Comparison of ENCODE assay signal across 8 cellular contexts in the genomic region with DNA sequence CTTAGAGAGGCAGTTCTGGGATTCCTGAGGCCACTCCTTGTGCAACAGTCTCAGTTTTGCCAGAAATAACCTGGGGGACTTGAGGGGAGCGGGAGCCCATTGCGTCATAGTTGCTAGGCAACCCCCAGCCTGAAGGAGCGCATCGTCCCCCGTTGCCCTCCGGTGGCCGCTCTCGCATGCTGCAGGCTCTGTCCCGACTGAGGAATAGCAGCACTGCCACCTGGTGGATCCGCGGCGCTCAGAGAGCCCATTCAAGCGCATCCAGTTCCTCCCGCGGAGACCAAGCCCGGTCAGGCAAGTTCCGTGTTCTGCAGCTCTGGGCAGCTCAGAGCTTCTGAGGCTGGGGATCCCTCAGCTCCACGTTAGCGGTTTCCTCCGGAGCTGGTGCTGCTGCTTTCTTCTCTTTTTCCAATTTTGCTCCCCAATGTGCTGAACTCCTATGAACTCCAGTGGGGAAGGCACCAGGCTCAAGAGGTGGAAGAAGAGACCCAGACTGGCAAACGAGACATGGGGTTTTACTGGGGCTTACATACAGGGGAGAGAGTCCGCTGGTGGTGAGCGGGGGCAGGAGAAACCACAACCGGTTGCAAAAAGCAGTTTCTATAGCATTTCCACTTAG. TPM values are rescaled to one million over a fixed set of nuclear protein-coding genes. Genes with fewer than 3 reads are reported as not detected.
DNase-seq lines count a peak whose midpoint lies in the region; ATAC-seq and TF ChIP-seq lines count a peak whose summit lies in the region.

No MANE protein-coding gene starts in this region.

- TF ChIP-seq EP300 in suprapubic skin (IDR thresholded peaks at IDR 0.05): no peak

- peak overlapping the region; percentile 58 for H3K4me2 ChIP-seq in HCT116 (ENCODE audit: low read length)
- peak overlapping the region; percentile 37; the same call in 1 of the 2 replicates for H3K4me2 ChIP-seq in MM.1S (ENCODE audit: low read depth, low read length)

- BruUV-seq in HCT116 (replicated peaks; lab: Mats Ljungman, UMichigan): no TSS peak

- RAD21 ChIA-PET in HCT116 (lab: Charles Lee; ENCODE audit: low non-redundant PET in 1 of 2, low total read pairs in 2 of 2, uncharacterized antibody in 2 of 2, unreplicated experiment in 2 of 2): no interaction called here

- TF ChIP-seq CTCF in GM06990 (IDR thresholded peaks at IDR 0.05; ENCODE audit: insufficient read depth, low read length, poor library complexity, severe bottlenecking) (peak; percentile 100), HCT116 (IDR thresholded peaks at IDR 0.05 in 2 of 3, conservative IDR thresholded peaks at IDR 0.05 in 1 of 3; ENCODE audit: borderline replicate concordance in 1 of 3, insufficient read depth in 1 of 3, low read depth in 2 of 3, low read length in 2 of 3) (peak; percentile 98 to 100 (median 99)), MM.1S (IDR thresholded peaks at IDR 0.05; ENCODE audit: low read length) (peak; percentile 99), RWPE1 (conservative IDR thresholded peaks at IDR 0.05; ENCODE audit: low read depth) (peak; percentile 99), suprapubic skin (IDR thresholded peaks at IDR 0.05) (peak; percentile 98 to 99)

- WGBS in suprapubic skin: 19% methylated on average over 11 of the region's 24 CpGs

- H3K9me2 ChIP-seq in HCT116 (ENCODE audit: insufficient read depth) (no peaks in the 10 kb centered on the region), MM.1S (replicated peaks; ENCODE audit: insufficient read depth, low read length) (no peaks in the 10 kb centered on the region)

- 0 out of 2 replicates have a peak, but pooled peaks cover 1% of the 10 kb centered on the region for H3K27me3 ChIP-seq in GM06990 (replicated peaks; ENCODE audit: control insufficient read depth, insufficient read depth, low read length)
- no peaks in the 10 kb centered on the region for H3K27me3 ChIP-seq in HCT116 (ENCODE audit: insufficient read depth, low read length)
- H3K27me3 ChIP-seq in MM.1S (replicated peaks; ENCODE audit: insufficient read depth, low read length): peaks cover 38% of the 10 kb centered on the region
- peaks cover 5% of the 10 kb centered on the region for H3K27me3 ChIP-seq in suprapubic skin

- no peak for TF ChIP-seq POLR2A in HCT116 (IDR thresholded peaks at IDR 0.05; ENCODE audit: borderline replicate concordance, extremely low read depth, insufficient read depth, insufficient read length)
- TF ChIP-seq POLR2A in suprapubic skin (IDR thresholded peaks at IDR 0.05): no peak

- H3K4me1 ChIP-seq in HCT116 (ENCODE audit: control insufficient read depth in 1 of 2, insufficient read depth in 2 of 2, low read length in 2 of 2): peaks cover 24 to 56% of the 10 kb centered on the region in 2 experiments
- H3K4me1 ChIP-seq in MM.1S (ENCODE audit: low read length): no peaks in the 10 kb centered on the region; the same call in 1 of the 2 replicates
- H3K4me1 ChIP-seq in suprapubic skin: peaks cover 25% of the 10 kb centered on the region

- no peaks in the 10 kb centered on the region for H3K36me3 ChIP-seq in GM06990 (ENCODE audit: control insufficient read depth, insufficient read depth, low read length)
- peaks cover 2 to 16% of the 10 kb centered on the region in 2 experiments; a peak in 2 of 4 replicates for H3K36me3 ChIP-seq in HCT116 (ENCODE audit: control insufficient read depth in 1 of 2, insufficient read depth in 2 of 2, low read length in 2 of 2)
- no peaks in the 10 kb centered on the region for H3K36me3 ChIP-seq in MM.1S (replicated peaks; ENCODE audit: insufficient read depth, low read length)
- no peaks in the 10 kb centered on the region for H3K36me3 ChIP-seq in suprapubic skin

- POLR2A ChIA-PET in HCT116 (lab: Charles Lee): no interaction called here
- POLR2A ChIA-PET in RWPE1 (lab: Yijun Ruan, JAX; ENCODE audit: low non-redundant PET): no interaction called here

- no peak overlapping the region for H2AFZ ChIP-seq in HCT116 (ENCODE audit: low read depth, low read length, poor library complexity, severe bottlenecking)
- peak overlapping the region; percentile 12; the same call in 1 of the 2 replicates for H2AFZ ChIP-seq in MM.1S (ENCODE audit: low read length)

- H4K20me1 ChIP-seq in HCT116 (ENCODE audit: insufficient read depth) (no peaks in the 10 kb centered on the region), MM.1S (ENCODE audit: insufficient read depth, low read length) (no peaks in the 10 kb centered on the region)

- no peaks in the 10 kb centered on the region for H3K9me3 ChIP-seq in HCT116 (ENCODE audit: control insufficient read depth in 1 of 2, insufficient read depth in 1 of 2, low read depth in 1 of 2, low read length in 2 of 2)
- no peaks in the 10 kb centered on the region for H3K9me3 ChIP-seq in MM.1S (replicated peaks; ENCODE audit: insufficient read depth, low read length)
- H3K9me3 ChIP-seq in suprapubic skin: no peaks in the 10 kb centered on the region

- H3K27ac ChIP-seq in HCT116 (ENCODE audit: low read depth, low read length) (peak overlapping the region; percentile 47), MM.1S (ENCODE audit: low read length) (no peak overlapping the region), RWPE1 (peak overlapping the region; percentile 38), suprapubic skin (no peak overlapping the region)

- intact Hi-C loops in HCT116 (cut with micrococcal nuclease): loop anchor here (1.0 to 10.0 kb wide), 3 partner anchors 47 to 238 kb away; no protein-coding TSS in a partner anchor

- CTCF ChIA-PET in HCT116 (lab: Charles Lee): interaction anchor here (0.6 to 3.3 kb wide), 4 partner anchors 47 to 113 kb away, joined by 3 to 16 read pairs (median 4); no protein-coding TSS in a partner anchor
- CTCF ChIA-PET in RWPE1 (lab: Yijun Ruan, JAX): interaction anchor here (0.5 to 2.7 kb wide), 19 partner anchors 9 to 353 kb away, joined by 3 to 11 read pairs (median 3); partner anchors contain the start of gene STK11IP

- peak; percentile 97 for TF ChIP-seq RAD21 in HCT116 (IDR thresholded peaks at IDR 0.05; ENCODE audit: low read depth)

- H3K4me3 ChIP-seq in GM06990 (replicated peaks; ENCODE audit: low read depth, low read length): no peak overlapping the region
- H3K4me3 ChIP-seq in HCT116 (replicated peaks in 1 of 2; ENCODE audit: low read depth in 1 of 2, low read length in 2 of 2): no peak overlapping the region
- no peak overlapping the region for H3K4me3 ChIP-seq in MM.1S (ENCODE audit: low read length)
- no peak overlapping the region for H3K4me3 ChIP-seq in suprapubic skin

- 0 out of 2 replicates have a peak overlapping the region, but pooled peaks have one; percentile 24 for H3K9ac ChIP-seq in HCT116 (ENCODE audit: low read length)
- H3K9ac ChIP-seq in MM.1S (ENCODE audit: low read length): no peak overlapping the region

- DNase-seq in GM06990 (ENCODE audit: extremely low read depth, insufficient read length) (peak; percentile 90), HCT116 (ENCODE audit: low read depth, low spot score) (peak; percentile 88), MM.1S (peak; percentile 93), RWPE1 (ENCODE audit: low spot score) (peak; percentile 95), fibroblast of the conjunctiva (ENCODE audit: low read depth) (peak; percentile 96), non-pigmented ciliary epithelial cell (ENCODE audit: low read depth) (peak; percentile 77), suprapubic skin (ENCODE audit: low spot score in 2 of 2) (peak; percentile 96 to 97)
- DNase-seq in activated T-helper 1 cell treated with anti-CD3 and anti-CD28 coated beads, Interleukin-2, amount 50 U/mL, for 16 hours (ENCODE audit: low read depth in 1 of 2, low spot score in 1 of 2): peak; percentile 72 to 73

- H3F3A ChIP-seq in MM.1S (ENCODE audit: insufficient read depth, low read length): no peaks in the 10 kb centered on the region

- H3K79me2 ChIP-seq in HCT116 (ENCODE audit: insufficient read depth, low read length) (no peaks in the 10 kb centered on the region), MM.1S (ENCODE audit: low read length) (no peaks in the 10 kb centered on the region)

- ATAC-seq in HCT116: peak; percentile 78

TF ChIP-seq in HCT116, 20 proteins besides CTCF, POLR2A, EP300 and RAD21 (continues in another document):
- no peak; the same call in none of the 2 replicates for TF ChIP-seq CEBPB (IDR thresholded peaks at IDR 0.05; ENCODE audit: low read depth)
- TF ChIP-seq TCF7L2 (IDR thresholded peaks at IDR 0.05; ENCODE audit: borderline replicate concordance, extremely low read depth, insufficient read depth, insufficient read length): peak; percentile 38
- no peak for TF ChIP-seq ZNF274 (IDR thresholded peaks at IDR 0.05; ENCODE audit: low read depth, low read length)
- no peak for TF ChIP-seq JUND (IDR thresholded peaks at IDR 0.05)
- peak; percentile 45; the same call in 1 of the 2 replicates for TF ChIP-seq MAX (IDR thresholded peaks at IDR 0.05)
- peak; percentile 46 for TF ChIP-seq YY1 (IDR thresholded peaks at IDR 0.05; ENCODE audit: extremely low read depth, insufficient replicate concordance, low read depth, low read length)
- no peak for TF ChIP-seq FOSL1 (IDR thresholded peaks at IDR 0.05; ENCODE audit: low read depth)
- TF ChIP-seq POLR2AphosphoS5 (IDR thresholded peaks at IDR 0.05; ENCODE audit: low read depth, low read length): peak; percentile 82
- no peak for TF ChIP-seq EZH2 (IDR thresholded peaks at IDR 0.05)
- no peak for TF ChIP-seq ZFX (IDR thresholded peaks at IDR 0.05)
- TF ChIP-seq EGR1 (IDR thresholded peaks at IDR 0.05; ENCODE audit: low read depth): no peak
- no peak for TF ChIP-seq EZH2phosphoT487 (IDR thresholded peaks at IDR 0.05; ENCODE audit: borderline replicate concordance)
- no peak for TF ChIP-seq SIN3A (IDR thresholded peaks at IDR 0.05; ENCODE audit: low read depth)
- TF ChIP-seq CBX3 (IDR thresholded peaks at IDR 0.05; ENCODE audit: low read depth): peak; percentile 79
- TF ChIP-seq ELF1 (IDR thresholded peaks at IDR 0.05; ENCODE audit: borderline replicate concordance, low read depth): no peak

RNA-seq across cellular contexts. Expression of gene SLC4A3, which starts 15.1 kb away (rescaled TPM):
- 23.0 TPM for total RNA-seq in HCT116 (2021; ENCODE audit: unreplicated experiment)
- polyA plus RNA-seq in HCT116 (2012): 17.1 and 17.3 TPM in 2 replicates
- total RNA-seq in suprapubic skin: 1 to 10 TPM in 3 of 4 donors, under 1 TPM in 1; 0.48 to 3.2 (median 2.1) TPM

RNA-seq across cellular contexts. Expression of gene STK11IP, which starts 44.9 kb away (rescaled TPM):
- total RNA-seq in HCT116 (2021; ENCODE audit: unreplicated experiment): 45.0 TPM
- polyA plus RNA-seq in HCT116 (2012): 31.1 and 34.8 TPM in 2 replicates
- total RNA-seq in suprapubic skin: 10 to 100 TPM; 25.3 to 68.0 (median 29.2) TPM

Comparison
In these comparisons a context has a peak if more than half of its experiments do, and no peak if none do; other contexts are left out.
1. H3K27ac ChIP-seq: peak in HCT116 (single experiment) and RWPE1 (single experiment); none in MM.1S (single experiment) and suprapubic skin (single experiment).
2. Peak in every context shown above with its lines, with median percentiles within 50 percentile points of each other: DNase-seq and CTCF ChIP-seq.